Comparison of ENCODE assay signal across 7 cellular contexts in the genomic region with DNA sequence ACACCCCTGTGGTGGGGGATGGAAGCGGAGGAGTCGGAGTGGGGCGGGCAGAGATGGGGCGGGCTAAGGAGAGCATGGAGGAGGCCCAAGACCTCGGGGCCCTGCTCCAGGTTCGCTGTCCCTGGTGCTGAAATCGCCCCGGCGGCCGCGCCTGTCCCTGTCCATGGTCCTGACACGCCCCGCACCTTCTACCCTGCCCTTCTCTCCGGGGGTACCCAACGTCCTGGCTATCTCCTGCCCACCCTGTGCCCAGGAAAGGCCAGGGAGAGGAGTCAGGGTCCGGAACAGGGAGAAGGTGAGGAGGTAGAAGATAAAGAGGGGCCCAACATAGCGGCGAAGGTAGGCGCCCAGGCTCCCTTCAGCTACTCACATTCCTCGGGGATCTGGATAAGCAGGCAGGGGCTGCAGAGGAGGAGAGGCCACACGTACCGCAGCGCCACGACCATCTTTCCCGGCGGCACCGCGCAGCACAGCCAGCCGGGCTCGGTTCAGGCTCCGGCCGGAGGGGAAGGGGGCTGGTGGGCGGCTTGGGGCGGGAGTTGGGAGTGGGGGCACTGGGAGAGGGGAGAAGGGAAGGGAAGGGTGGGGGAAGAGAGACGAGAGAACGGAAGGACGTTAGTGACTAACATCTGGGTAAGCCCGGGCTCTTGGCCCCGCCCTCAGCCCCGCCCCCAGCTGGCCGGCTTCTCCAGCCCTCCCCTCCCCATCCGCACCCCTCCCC. TPM values are rescaled to one million over a fixed set of nuclear protein-coding genes. Genes with fewer than 3 reads are reported as not detected.
DNase-seq lines count a peak whose midpoint lies in the region; ATAC-seq and TF ChIP-seq lines count a peak whose summit lies in the region.
"Had no signal": no experiment of that assay in that cellular context is flagged by ENCODE, and none has a peak within 500 bp of the region (broad histone marks: within the 10 kb centered on the region; RNA-seq: fewer than 3 reads in every experiment).

No MANE protein-coding gene starts in this region.

- TF ChIP-seq CTCF in liver (IDR thresholded peaks at IDR 0.05; ENCODE audit: low read depth, low read length, missing input control), result no peak
- no peak for TF ChIP-seq CTCF in thyroid gland (IDR thresholded peaks at IDR 0.05)

- H3K4me1 ChIP-seq in liver (ENCODE audit: control insufficient read depth in 4 of 4, insufficient read depth in 4 of 4, low read length in 3 of 4) (no peaks in the 10 kb centered on the region), thyroid gland (no peaks in the 10 kb centered on the region)

- H3K36me3 ChIP-seq in liver (ENCODE audit: control insufficient read depth in 4 of 4, insufficient read depth in 3 of 4, low read depth in 1 of 4, low read length in 3 of 4) (no peaks in the 10 kb centered on the region), thyroid gland (no peaks in the 10 kb centered on the region)
- H3K36me3 ChIP-seq: BLaER1 had no signal

- H3K4me3 ChIP-seq in liver (ENCODE audit: low read depth in 1 of 3, low read length in 3 of 3) (no peak overlapping the region), thyroid gland (replicated peaks in 1 of 3) (no peak overlapping the region)
- H3K4me3 ChIP-seq: BLaER1 had no signal

- H3K27ac ChIP-seq in liver (ENCODE audit: low read depth in 1 of 2, low read length in 2 of 2) (no peak overlapping the region), thyroid gland (no peak overlapping the region)
- H3K27ac ChIP-seq: BLaER1 had no signal

- WGBS in liver, result 5% methylated on average over 42 of the region's 42 CpGs
- WGBS in thyroid gland, 2 donors, result 1 to 7% methylated on average over 3 to 15 of the region's 42 CpGs

- H3K9ac ChIP-seq in liver (ENCODE audit: low read depth in 1 of 2, low read length in 2 of 2), result no peak overlapping the region
- H3K9ac ChIP-seq: BLaER1 had no signal

- DNase-seq in NCI-H748 (lab: John Stamatoyannopoulos, UW; ENCODE audit: unreplicated experiment), result peak; percentile 58
- no peak for DNase-seq in NCI-H748 treated with DMSO at 0.1 percent for 48 hours (lab: John Stamatoyannopoulos, UW)
- peak; percentile 49 for DNase-seq in activated effector memory CD4-positive, alpha-beta T cell treated with Interleukin-2 at 50 U/mL for 16 hours
- peak; percentile 44 to 49 for DNase-seq in thyroid gland

- H3K27me3 ChIP-seq in liver (ENCODE audit: control insufficient read depth in 4 of 4, insufficient read depth in 4 of 4, low read length in 3 of 4), result peaks cover 0 to 4% (median 0%) of the 10 kb centered on the region in 4 donors
- no peaks in the 10 kb centered on the region for H3K27me3 ChIP-seq in thyroid gland

- intact Hi-C loops in thyroid gland (cut with DNase I), result loop anchor here (10.0 kb wide), 1 partner anchor 59 kb away; the partner anchor contains the start of gene NAA10

- no peak for ATAC-seq in GM19351 (IDR thresholded peaks at IDR 0.05; ENCODE audit: unreplicated experiment)

- H3K9me3 ChIP-seq in liver (ENCODE audit: control insufficient read depth in 4 of 4, low read length in 3 of 4) (no peaks in the 10 kb centered on the region), thyroid gland (no peaks in the 10 kb centered on the region)
- H3K9me3 ChIP-seq: BLaER1 had no signal

- TF ChIP-seq RAD21 in liver (IDR thresholded peaks at IDR 0.05), result no peak

- no peak for TF ChIP-seq POLR2A in thyroid gland (IDR thresholded peaks at IDR 0.05)

TF ChIP-seq in liver, 16 proteins besides CTCF, POLR2A, EP300 and RAD21:
- no peak for TF ChIP-seq NR2F2 (IDR thresholded peaks at IDR 0.05)
- TF ChIP-seq, protein P1, sequence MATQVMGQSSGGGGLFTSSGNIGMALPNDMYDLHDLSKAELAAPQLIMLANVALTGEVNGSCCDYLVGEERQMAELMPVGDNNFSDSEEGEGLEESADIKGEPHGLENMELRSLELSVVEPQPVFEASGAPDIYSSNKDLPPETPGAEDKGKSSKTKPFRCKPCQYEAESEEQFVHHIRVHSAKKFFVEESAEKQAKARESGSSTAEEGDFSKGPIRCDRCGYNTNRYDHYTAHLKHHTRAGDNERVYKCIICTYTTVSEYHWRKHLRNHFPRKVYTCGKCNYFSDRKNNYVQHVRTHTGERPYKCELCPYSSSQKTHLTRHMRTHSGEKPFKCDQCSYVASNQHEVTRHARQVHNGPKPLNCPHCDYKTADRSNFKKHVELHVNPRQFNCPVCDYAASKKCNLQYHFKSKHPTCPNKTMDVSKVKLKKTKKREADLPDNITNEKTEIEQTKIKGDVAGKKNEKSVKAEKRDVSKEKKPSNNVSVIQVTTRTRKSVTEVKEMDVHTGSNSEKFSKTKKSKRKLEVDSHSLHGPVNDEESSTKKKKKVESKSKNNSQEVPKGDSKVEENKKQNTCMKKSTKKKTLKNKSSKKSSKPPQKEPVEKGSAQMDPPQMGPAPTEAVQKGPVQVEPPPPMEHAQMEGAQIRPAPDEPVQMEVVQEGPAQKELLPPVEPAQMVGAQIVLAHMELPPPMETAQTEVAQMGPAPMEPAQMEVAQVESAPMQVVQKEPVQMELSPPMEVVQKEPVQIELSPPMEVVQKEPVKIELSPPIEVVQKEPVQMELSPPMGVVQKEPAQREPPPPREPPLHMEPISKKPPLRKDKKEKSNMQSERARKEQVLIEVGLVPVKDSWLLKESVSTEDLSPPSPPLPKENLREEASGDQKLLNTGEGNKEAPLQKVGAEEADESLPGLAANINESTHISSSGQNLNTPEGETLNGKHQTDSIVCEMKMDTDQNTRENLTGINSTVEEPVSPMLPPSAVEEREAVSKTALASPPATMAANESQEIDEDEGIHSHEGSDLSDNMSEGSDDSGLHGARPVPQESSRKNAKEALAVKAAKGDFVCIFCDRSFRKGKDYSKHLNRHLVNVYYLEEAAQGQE (IDR thresholded peaks at IDR 0.05), result peak; percentile 100

RNA-seq across cellular contexts. Expression of gene L1CAM, which starts 10.4 kb away (rescaled TPM):
- total RNA-seq in liver (under 1 TPM in 1 of 2 donors, not detected in 1; 0.59 TPM), thyroid gland (1 to 10 TPM in 1 of 4 donors, under 1 TPM in 3; 0.45 to 2.2 (median 0.75) TPM)
- under 1 TPM; 0.28 to 0.39 TPM for polyA plus RNA-seq in liver

RNA-seq across cellular contexts. Expression of gene AVPR2, which starts 28.9 kb away (rescaled TPM):
- total RNA-seq in liver (not detected), thyroid gland (1 to 10 TPM in 3 of 4 donors, not detected in 1; 1.1 to 2.8 (median 2.6) TPM)
- under 1 TPM in 1 of 2 donors, not detected in 1; 0.05 TPM for polyA plus RNA-seq in liver

RNA-seq across cellular contexts. Expression of gene PDZD4, which starts 45.2 kb away (rescaled TPM):
- total RNA-seq in liver (1 to 10 TPM in 1 of 2 donors, under 1 TPM in 1; 0.28 to 1.8 TPM), thyroid gland (1 to 10 TPM; 3.2 to 7.0 (median 4.5) TPM)
- 1 to 10 TPM in 1 of 2 donors, under 1 TPM in 1; 0.15 to 1.1 TPM for polyA plus RNA-seq in liver

RNA-seq across cellular contexts. Expression of gene ARHGAP4, which starts 50.5 kb away (rescaled TPM):
- 10 to 100 TPM; 12.5 to 28.1 TPM for total RNA-seq in liver
- polyA plus RNA-seq in liver, result 1 to 10 TPM; 3.3 to 8.0 TPM
- total RNA-seq in thyroid gland, result 10 to 100 TPM in 2 of 4 donors, 1 to 10 TPM in 2; 6.5 to 37.0 (median 12.2) TPM

RNA-seq across cellular contexts. Expression of gene NAA10, which starts 59.3 kb away (rescaled TPM):
- total RNA-seq in liver (10 to 100 TPM; 20.5 to 30.6 TPM), thyroid gland (10 to 100 TPM; 58.7 to 89.3 (median 69.7) TPM)
- polyA plus RNA-seq in liver, result 10 to 100 TPM; 58.2 to 58.8 TPM
